24 cellular contexts compared by ENCODE assay signal in genomic region chr4:171573181-171573580, GRCh38.
"Had no signal": no experiment of that assay in that cellular context is flagged by ENCODE, and none has a peak within 500 bp of the region (broad histone marks: within the 10 kb centered on the region; RNA-seq: fewer than 3 reads in every experiment).

No MANE protein-coding gene starts in this region.

- H3K27me3 Mint-ChIP-seq: dendritic cell treated with granulocyte-macrophage colony-stimulating factor and Interleukin-4, amounts not matched to agents 40 ng/mL and 50 ng/mL, for 4 days; effector memory CD8-positive, alpha-beta T cell had no signal

- H3K36me3 ChIP-seq: colonic mucosa, esophagus muscularis mucosa, esophagus squamous epithelium, gastrocnemius medialis, gastroesophageal sphincter, heart left ventricle, heart right ventricle had no signal

- H3K4me3 Mint-ChIP-seq: dendritic cell treated with granulocyte-macrophage colony-stimulating factor and Interleukin-4, amounts not matched to agents 40 ng/mL and 50 ng/mL, for 4 days; effector memory CD8-positive, alpha-beta T cell; endodermal cell had no signal

- H3K27me3 ChIP-seq: colonic mucosa, dorsolateral prefrontal cortex, esophagus muscularis mucosa, esophagus squamous epithelium, foreskin keratinocyte, gastrocnemius medialis, gastroesophageal sphincter, heart left ventricle, heart right ventricle had no signal

- H3K9me3 ChIP-seq: colonic mucosa, esophagus muscularis mucosa, gastrocnemius medialis, gastroesophageal sphincter, heart left ventricle, heart right ventricle had no signal

- ATAC-seq: effector memory CD8-positive, alpha-beta T cell; esophagus mucosa; foreskin keratinocyte; gastrocnemius medialis; gastroesophageal sphincter; heart left ventricle; heart right ventricle had no signal

- H3K27ac ChIP-seq: colonic mucosa, coronary artery, dorsolateral prefrontal cortex, epithelial cell of prostate, esophagus muscularis mucosa, esophagus squamous epithelium, foreskin keratinocyte, gastrocnemius medialis, gastroesophageal sphincter, heart left ventricle, heart right ventricle had no signal

- H3K4me1 ChIP-seq: colonic mucosa, esophagus muscularis mucosa, esophagus squamous epithelium, foreskin keratinocyte, gastrocnemius medialis, gastroesophageal sphincter, heart left ventricle, heart right ventricle had no signal

- H3K4me3 ChIP-seq: colonic mucosa, coronary artery, dorsolateral prefrontal cortex, esophagus muscularis mucosa, esophagus squamous epithelium, gastrocnemius medialis, gastroesophageal sphincter, heart left ventricle, heart right ventricle had no signal

- H3K4me1 Mint-ChIP-seq: endodermal cell had no signal

- H3K9me3 Mint-ChIP-seq: endodermal cell had no signal

- DNase-seq: colonic mucosa; cortex of kidney; dermis blood vessel endothelial cell; dorsolateral prefrontal cortex; effector CD4-positive, alpha-beta T cell; effector CD8-positive, alpha-beta T cell; effector memory CD4-positive, alpha-beta T cell; effector memory CD8-positive, alpha-beta T cell; endodermal cell; erythroblast; esophagus squamous epithelium; foreskin fibroblast; foreskin keratinocyte; gastrocnemius medialis; glutamatergic neuron; head of caudate nucleus; heart left ventricle; heart right ventricle had no signal

- H3K27ac Mint-ChIP-seq: dendritic cell treated with granulocyte-macrophage colony-stimulating factor and Interleukin-4, amounts not matched to agents 40 ng/mL and 50 ng/mL, for 4 days; effector memory CD8-positive, alpha-beta T cell; endodermal cell had no signal
